In the genomic region with DNA sequence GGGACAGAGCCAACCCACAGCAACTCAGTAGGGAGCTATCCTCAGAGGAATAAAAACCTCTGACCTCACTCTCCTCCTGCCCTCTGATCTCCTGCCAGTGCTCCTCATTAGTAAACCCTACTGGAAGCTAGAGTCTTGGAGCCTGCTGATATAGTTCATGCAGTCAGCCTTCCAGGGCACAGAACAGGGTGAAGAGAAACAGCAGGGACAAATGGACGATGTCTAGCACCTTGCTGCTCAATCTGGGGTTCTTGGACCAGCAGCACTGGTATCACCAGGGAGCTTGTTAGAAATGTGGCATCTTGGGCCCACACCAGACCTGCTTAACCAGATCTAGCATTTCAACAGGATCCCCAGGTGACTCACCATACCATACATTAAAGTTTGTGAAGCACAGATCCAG, we compare ENCODE assay signal across 27 cellular contexts. TPM values are rescaled to one million over a fixed set of nuclear protein-coding genes. Genes with fewer than 3 reads are reported as not detected.
DNase-seq lines count a peak whose midpoint lies in the region; TF ChIP-seq lines count a peak whose summit lies in the region.
"Had no signal": no experiment of that assay in that cellular context is flagged by ENCODE, and none has a peak within 500 bp of the region (broad histone marks: within the 10 kb centered on the region; RNA-seq: fewer than 3 reads in every experiment).

No MANE protein-coding gene starts in this region.

- no peaks in the 10 kb centered on the region for H3K79me1 ChIP-seq in mesendoderm (ENCODE audit: low read length)

- H3K27me3 Mint-ChIP-seq in neural progenitor cell (ENCODE audit: insufficient read depth, low read depth), result peaks cover 14% of the 10 kb centered on the region

- WGBS in mesendoderm (ENCODE audit: extremely low coverage, insufficient coverage, low lambda C conversion rate), result no CpG with 5 or more reads among the region's 1 CpG

- POLR2A ChIA-PET in HEK293 (lab: Yijun Ruan, JAX), result no interaction called here

- no peak overlapping the region for H2BK120ac ChIP-seq in mesendoderm (ENCODE audit: low read depth, low read length)

- H3K23ac ChIP-seq in mesendoderm (ENCODE audit: low read length), result no peak overlapping the region

- H3K4me1 ChIP-seq in HEK293 (ENCODE audit: control insufficient read depth, insufficient read depth, low read length) (no peaks in the 10 kb centered on the region), mesendoderm (ENCODE audit: control insufficient read depth, low read depth, low read length) (no peaks in the 10 kb centered on the region), neural progenitor cell (no peaks in the 10 kb centered on the region)

- no peak overlapping the region for H4K5ac ChIP-seq in mesendoderm (ENCODE audit: low read length)

- H3K4me3 ChIP-seq in HEK293 (ENCODE audit: low read depth, low read length) (no peak overlapping the region), mesendoderm (ENCODE audit: low read length) (no peak overlapping the region), neural progenitor cell (no peak overlapping the region)
- H3K4me3 ChIP-seq: heart right ventricle, thyroid gland had no signal

- H3K9ac ChIP-seq in mesendoderm (ENCODE audit: low read length) (no peak overlapping the region), neural progenitor cell (no peak overlapping the region)

- H3K4ac ChIP-seq in mesendoderm (ENCODE audit: low read depth, low read length), result no peak overlapping the region

- no peak overlapping the region for H3K56ac ChIP-seq in mesendoderm (ENCODE audit: low read length)

- peaks cover 13% of the 10 kb centered on the region for H3K4me1 Mint-ChIP-seq in neural progenitor cell

- H3K27me3 ChIP-seq in mesendoderm (ENCODE audit: insufficient read depth, low read length, poor library complexity), result no peaks in the 10 kb centered on the region
- peaks cover 14% of the 10 kb centered on the region for H3K27me3 ChIP-seq in neural progenitor cell
- H3K27me3 ChIP-seq: thyroid gland had no signal

- H3K79me2 ChIP-seq in mesendoderm (ENCODE audit: control insufficient read depth, insufficient read depth, low read length), result no peaks in the 10 kb centered on the region
- no peaks in the 10 kb centered on the region for H3K79me2 ChIP-seq in neural progenitor cell (ENCODE audit: low read depth)

- DNase-seq in DMS 273 (lab: John Stamatoyannopoulos, UW; ENCODE audit: unreplicated experiment) (peak; percentile 74), DMS 273 treated with DMSO at 0.1 percent for 48 hours (lab: John Stamatoyannopoulos, UW) (no peak), cerebellar cortex (ENCODE audit: low spot score) (peak; percentile 54), mesendoderm (peak; percentile 84), NCI-H1694 (lab: John Stamatoyannopoulos, UW) (no peak), NCI-H82 treated with DMSO at 0.1 percent for 48 hours (lab: John Stamatoyannopoulos, UW; ENCODE audit: unreplicated experiment) (no peak), neural progenitor cell (ENCODE audit: low spot score) (no peak)
- DNase-seq: activated naive CD4-positive, alpha-beta T cell treated with anti-CD3 and anti-CD28 coated beads for 36 hours; activated T-cell treated with anti-CD3 and anti-CD28 coated beads, Interleukin-2, amount 50 U/mL, for 72 hours; amniotic stem cell; CD4-positive, alpha-beta memory T cell; cortex of kidney; heart right ventricle; Kasumi-1; left cardiac atrium; NCI-H1105; NCI-H2029 treated with DMSO at 0.1 percent for 48 hours; NCI-H226; NCI-H82; Right ventricle myocardium superior; stimulated activated CD4-positive, alpha-beta T cell treated with anti-CD3 and anti-CD28 coated beads, Interleukin-4, amount 100 ng/mL, for 4 hours; stimulated activated naive CD4-positive, alpha-beta T cell; thyroid gland had no signal

- no peak overlapping the region for H2AFZ ChIP-seq in neural progenitor cell (replicated peaks)

- H3K4me2 ChIP-seq in mesendoderm (ENCODE audit: low read length), result no peak overlapping the region
- no peak overlapping the region for H3K4me2 ChIP-seq in neural progenitor cell

- H4K20me1 ChIP-seq in neural progenitor cell (ENCODE audit: low read depth), result no peaks in the 10 kb centered on the region

- H2BK5ac ChIP-seq in mesendoderm (ENCODE audit: low read length), result no peak overlapping the region

- peaks cover 1% of the 10 kb centered on the region for H3F3A ChIP-seq in neural progenitor cell (ENCODE audit: low read depth)

- CTCF ChIA-PET in HEK293 (lab: Yijun Ruan, JAX), result interaction anchor here (0.6 to 2.4 kb wide), 7 partner anchors 11 to 544 kb away, joined by 3 to 15 read pairs (median 5); no protein-coding TSS in a partner anchor

- H3K9me3 ChIP-seq in HEK293 (ENCODE audit: control insufficient read depth, insufficient read depth, low read depth, low read length) (no peaks in the 10 kb centered on the region), neural progenitor cell (ENCODE audit: low read depth) (no peaks in the 10 kb centered on the region)
- H3K9me3 ChIP-seq: thyroid gland had no signal

- no peak overlapping the region for H2BK15ac ChIP-seq in mesendoderm (replicated peaks; ENCODE audit: low read depth)

- peaks cover 9% of the 10 kb centered on the region for H3K36me3 Mint-ChIP-seq in neural progenitor cell
- H3K36me3 Mint-ChIP-seq: CD4-positive, alpha-beta memory T cell; memory B cell had no signal

- no peak overlapping the region for H3K4me3 Mint-ChIP-seq in neural progenitor cell
- H3K4me3 Mint-ChIP-seq: activated naive CD4-positive, alpha-beta T cell treated with anti-CD3 and anti-CD28 coated beads for 36 hours; activated T-cell treated with anti-CD3 and anti-CD28 coated beads, Interleukin-2, amount 50 U/mL, for 72 hours; CD4-positive, alpha-beta memory T cell; memory B cell had no signal

- no peak overlapping the region for H2AK5ac ChIP-seq in mesendoderm (ENCODE audit: low read length)

- no peak overlapping the region for H3K18ac ChIP-seq in mesendoderm (ENCODE audit: low read length)

- TF ChIP-seq CTCF in HEK293 (tag by site-specific recombination; IDR thresholded peaks at IDR 0.05), result no peak
- TF ChIP-seq CTCF in neural progenitor cell (IDR thresholded peaks at IDR 0.05), result no peak

- H3K27ac Mint-ChIP-seq in neural progenitor cell, result no peak overlapping the region
- H3K27ac Mint-ChIP-seq: activated naive CD4-positive, alpha-beta T cell treated with anti-CD3 and anti-CD28 coated beads for 36 hours; activated T-cell treated with anti-CD3 and anti-CD28 coated beads, Interleukin-2, amount 50 U/mL, for 72 hours; CD4-positive, alpha-beta memory T cell; memory B cell; progenitor cell of endocrine pancreas had no signal

- H3K36me3 ChIP-seq in HEK293 (ENCODE audit: control insufficient read depth in 2 of 2, insufficient read depth in 1 of 2, low read length in 2 of 2) (no peaks in the 10 kb centered on the region), mesendoderm (ENCODE audit: control insufficient read depth, insufficient read depth, low read length) (no peaks in the 10 kb centered on the region), neural progenitor cell (no peaks in the 10 kb centered on the region)
- H3K36me3 ChIP-seq: heart right ventricle, thyroid gland had no signal

- no peak overlapping the region for H4K8ac ChIP-seq in mesendoderm (ENCODE audit: low read depth, low read length)

- H3K27ac ChIP-seq in HEK293 (ENCODE audit: extremely low read depth, low read depth, low read length) (no peak overlapping the region), mesendoderm (ENCODE audit: low read depth, low read length) (no peak overlapping the region), neural progenitor cell (no peak overlapping the region)
- H3K27ac ChIP-seq: 22Rv1, heart right ventricle, thyroid gland had no signal

- peaks cover 13% of the 10 kb centered on the region for H3K9me3 Mint-ChIP-seq in neural progenitor cell

TF ChIP-seq in HEK293, 187 proteins besides CTCF, POLR2A, EP300 and RAD21:
- no peak for TF ChIP-seq GLIS1 (tag by site-specific recombination; IDR thresholded peaks at IDR 0.05)
- TF ChIP-seq ZNF600 (tag by site-specific recombination; IDR thresholded peaks at IDR 0.05), result 0 out of 2 replicates have a peak, but pooled peaks have one; percentile 26
- no peak for TF ChIP-seq MYNN (tag by site-specific recombination; IDR thresholded peaks at IDR 0.05; ENCODE audit: borderline replicate concordance)
- peak; percentile 81 for TF ChIP-seq ZIC2 (tag by site-specific recombination; IDR thresholded peaks at IDR 0.05)
- TF ChIP-seq OVOL3 (tag by site-specific recombination; IDR thresholded peaks at IDR 0.05), result no peak
TF ChIP-seq in HEK293: peak in this region for 2.

RNA-seq across cellular contexts. Expression of gene GALNT12, which starts 5.5 kb away (rescaled TPM):
- 5.1 TPM for polyA plus RNA-seq in mesendoderm (2013, experiment 1 of 2)
- 5.4 TPM for polyA plus RNA-seq in mesendoderm (2013, experiment 2 of 2)
- 28.8 and 46.5 TPM in 2 replicates for total RNA-seq in neural progenitor cell (ENCODE audit: low replicate concordance)

RNA-seq across cellular contexts. Expression of gene ANKS6, which starts 5.6 kb away (rescaled TPM):
- polyA plus RNA-seq in mesendoderm (2013, experiment 1 of 2), result 34.5 TPM
- polyA plus RNA-seq in mesendoderm (2013, experiment 2 of 2), result 36.6 TPM
- 16.0 and 44.3 TPM in 2 replicates for total RNA-seq in neural progenitor cell (ENCODE audit: low replicate concordance)

Comparison
In these comparisons a context has a peak if more than half of its experiments do, and no peak if none do; other contexts are left out.
1. DNase-seq: peak in DMS 273 (single experiment), cerebellar cortex (single experiment) and mesendoderm (single experiment); none in DMS 273 treated with DMSO at 0.1 percent for 48 hours (single experiment), NCI-H1694 (single experiment), NCI-H82 treated with DMSO at 0.1 percent for 48 hours (single experiment) and neural progenitor cell (single experiment).